Comparison of ENCODE assay signal across 1 cellular context in the genomic region with DNA sequence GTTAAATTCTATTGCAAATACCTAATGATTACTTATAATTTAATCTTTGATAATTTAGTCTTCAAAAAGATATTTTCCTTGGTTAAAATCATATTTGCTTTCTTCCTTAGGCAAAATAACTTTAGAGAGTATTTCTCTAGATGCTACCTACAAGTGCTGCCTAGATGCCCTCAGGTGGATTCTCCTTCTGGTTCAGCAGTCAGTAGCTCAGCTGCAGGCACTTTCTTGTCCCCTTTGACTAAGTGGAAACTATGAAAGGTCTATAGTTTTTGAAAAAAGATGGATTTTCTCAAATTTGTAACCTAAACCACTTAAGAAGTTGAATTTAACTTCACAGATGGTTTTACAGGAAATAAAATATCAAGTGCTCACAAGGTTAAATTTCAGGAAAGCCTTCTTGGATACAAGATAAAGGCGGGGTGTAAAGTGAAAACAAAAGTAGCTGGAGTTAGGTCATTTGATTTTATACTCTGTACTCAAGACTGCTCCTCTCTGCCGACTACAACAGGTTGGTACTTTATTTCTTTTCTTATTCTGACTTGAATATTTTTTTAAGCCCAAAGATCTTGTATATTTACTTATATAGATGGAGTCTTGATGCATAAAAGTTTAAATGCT.
TF ChIP-seq lines count a peak whose summit lies in the region.

TSS of gene ACKR4 (plus strand) at position 455 of the 618 bp plus-strand sequence. CDS start 3,128 bp downstream, outside the sequence.

TF ChIP-seq in HepG2, 621 proteins besides CTCF, POLR2A, EP300 and RAD21 (continued from another document):
- no peak for TF ChIP-seq HMGXB4 (CRISPR knock-in tag; IDR thresholded peaks at IDR 0.05; ENCODE audit: borderline replicate concordance in 1 of 2, low read depth in 1 of 2)
- no peak for TF ChIP-seq ZNF83 (CRISPR knock-in tag; IDR thresholded peaks at IDR 0.05; ENCODE audit: borderline replicate concordance)
- TF ChIP-seq, protein P1, sequence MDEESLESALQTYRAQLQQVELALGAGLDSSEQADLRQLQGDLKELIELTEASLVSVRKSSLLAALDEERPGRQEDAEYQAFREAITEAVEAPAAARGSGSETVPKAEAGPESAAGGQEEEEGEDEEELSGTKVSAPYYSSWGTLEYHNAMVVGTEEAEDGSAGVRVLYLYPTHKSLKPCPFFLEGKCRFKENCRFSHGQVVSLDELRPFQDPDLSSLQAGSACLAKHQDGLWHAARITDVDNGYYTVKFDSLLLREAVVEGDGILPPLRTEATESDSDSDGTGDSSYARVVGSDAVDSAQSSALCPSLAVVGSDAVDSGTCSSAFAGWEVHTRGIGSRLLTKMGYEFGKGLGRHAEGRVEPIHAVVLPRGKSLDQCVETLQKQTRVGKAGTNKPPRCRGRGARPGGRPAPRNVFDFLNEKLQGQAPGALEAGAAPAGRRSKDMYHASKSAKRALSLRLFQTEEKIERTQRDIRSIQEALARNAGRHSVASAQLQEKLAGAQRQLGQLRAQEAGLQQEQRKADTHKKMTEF (CRISPR knock-in tag; IDR thresholded peaks at IDR 0.05): no peak
- TF ChIP-seq ZNF451 (CRISPR knock-in tag; IDR thresholded peaks at IDR 0.05): no peak
